ENCODE assay signal across 23 cellular contexts in the genomic region with DNA sequence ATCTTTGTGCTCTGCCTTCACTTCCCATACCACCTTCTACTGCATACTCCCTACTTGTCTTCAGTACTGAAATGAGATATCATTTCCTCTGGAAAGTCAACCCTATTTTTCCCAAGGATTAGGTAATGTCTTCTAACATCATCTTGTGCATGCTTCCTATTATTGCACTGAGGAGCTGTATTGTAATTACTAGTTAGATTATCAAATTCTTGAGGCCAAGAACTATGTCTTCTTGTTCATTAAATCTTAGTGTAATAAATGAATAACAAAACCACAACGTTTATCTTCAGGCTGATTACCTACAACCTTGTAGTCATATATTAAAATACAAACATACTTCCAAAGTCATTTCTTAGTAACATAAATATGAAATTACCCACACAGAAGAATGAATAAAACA.
"Had no signal": no experiment of that assay in that cellular context is flagged by ENCODE, and none has a peak within 500 bp of the region (broad histone marks: within the 10 kb centered on the region; RNA-seq: fewer than 3 reads in every experiment).

No MANE protein-coding gene starts in this region.

- H3K9me2 ChIP-seq: SK-N-SH had no signal

- H3K4me3 ChIP-seq: K562 had no signal

- H3K4me2 ChIP-seq: KMS-11, SK-N-SH had no signal

- H3K9me3 ChIP-seq: SK-N-SH had no signal

- H3K9ac ChIP-seq: KMS-11, SK-N-SH had no signal

- ATAC-seq: HepG2, K562, Panc1, PC-3 had no signal

- DNase-seq: Kasumi-1, MM.1S, NCI-H1092 treated with DMSO at 0.1 percent for 48 hours, NCI-H1436, NCI-H187, NCI-H2029, NCI-H2081 treated with DMSO at 0.1 percent for 48 hours, NCI-H2171, NCI-H226, NCI-H446, NCI-H510A, NCI-H524 treated with DMSO at 0.1 percent for 48 hours, NCI-H69, NCI-H774, PC-3, SHP77, SK-N-SH, SW 1271 had no signal

- H3K27ac ChIP-seq: KMS-11, RWPE1 had no signal
